20 cellular contexts compared by ENCODE assay signal in genomic region chr1:168141986-168142385, GRCh38. TPM values are rescaled to one million over a fixed set of nuclear protein-coding genes. Genes with fewer than 3 reads are reported as not detected.
"Had no signal": no experiment of that assay in that cellular context is flagged by ENCODE, and none has a peak within 500 bp of the region (broad histone marks: within the 10 kb centered on the region; RNA-seq: fewer than 3 reads in every experiment).

No MANE protein-coding gene starts in this region.

- ATAC-seq: heart left ventricle; naive thymus-derived CD4-positive, alpha-beta T cell; psoas muscle; stimulated activated naive B cell treated with anti-CD40 and anti-IgM and Interleukin-4, amounts not matched to agents 10 μg/mL and 1 μg/mL and 100 μg/mL, for 72 hours; stimulated activated naive CD8-positive, alpha-beta T cell treated with anti-CD3 and anti-CD28 coated beads, Interleukin-15, amount 100 ng/mL, for 72 hours had no signal

- FAIRE-seq: frontal cortex, islet of Langerhans had no signal

- H3K27ac ChIP-seq: colonic mucosa, heart left ventricle, neutrophil, psoas muscle, sigmoid colon, skin epidermis, testis, transverse colon had no signal

- H3K4me3 ChIP-seq: colonic mucosa, heart left ventricle, psoas muscle, sigmoid colon, skin epidermis, testis, transverse colon had no signal

- H3K9me3 ChIP-seq: colonic mucosa, heart left ventricle, neutrophil, psoas muscle, sigmoid colon, testis, transverse colon had no signal

- DNase-seq: colonic mucosa; dermis blood vessel endothelial cell; heart left ventricle; hypothalamus; kidney glomerular epithelial cell; naive thymus-derived CD4-positive, alpha-beta T cell; nephron progenitor cell; psoas muscle; retina; sigmoid colon; stimulated activated CD4-positive, alpha-beta T cell treated with anti-CD3 and anti-CD28 coated beads, Interleukin-2, amount 100 ng/mL, for 24 hours; stimulated activated CD4-positive, alpha-beta T cell treated with anti-CD3 and anti-CD28 coated beads, Interleukin-4, amount 100 ng/mL, for 4 hours; stimulated activated naive B cell treated with anti-CD40 and anti-IgM and Interleukin-4, amounts not matched to agents 10 μg/mL and 1 μg/mL and 100 μg/mL, for 72 hours; stimulated activated naive CD8-positive, alpha-beta T cell treated with anti-CD3 and anti-CD28 coated beads, Interleukin-15, amount 100 ng/mL, for 72 hours; testis; transverse colon had no signal

- H3K27me3 ChIP-seq: colonic mucosa, heart left ventricle, sigmoid colon, testis, transverse colon had no signal

- H3K36me3 ChIP-seq: colonic mucosa, heart left ventricle, neutrophil, sigmoid colon, transverse colon had no signal

- H3K4me1 ChIP-seq: colonic mucosa, psoas muscle had no signal

RNA-seq across cellular contexts. Expression of gene GPR161, which starts 5.3 kb away (rescaled TPM):
- polyA plus RNA-seq: naive thymus-derived CD4-positive, alpha-beta T cell had no signal
